ENCODE assay signal across 11 cellular contexts in genomic region chr9:626591-626990, GRCh38.
A peak's percentile ranks its signal among the peaks of the same experiment; 100 is the strongest.
DNase-seq lines count a peak whose midpoint lies in the region; ATAC-seq and TF ChIP-seq lines count a peak whose summit lies in the region.
"Had no signal": no experiment of that assay in that cellular context is flagged by ENCODE, and none has a peak within 500 bp of the region (broad histone marks: within the 10 kb centered on the region; RNA-seq: fewer than 3 reads in every experiment).

No MANE protein-coding gene starts in this region.

- 55% methylated on average over 3 of the region's 3 CpGs for WGBS in hepatocyte (ENCODE audit: low lambda C conversion rate, missing lambda C conversion rate)

- peak; percentile 75 for ATAC-seq in GM21723 (IDR thresholded peaks at IDR 0.05; ENCODE audit: unreplicated experiment)
- ATAC-seq: T-cell had no signal

- in situ Hi-C loops in G401 (cut with HindIII; ENCODE audit: low sequenced_read_pairs): no loop called here

- H3K9ac ChIP-seq in BLaER1 treated with 17β-estradiol and CSF1 and Interleukin-3, amounts not matched to agents 10 nM and 100 nM: peak overlapping the region in 4 of 11 experiments; percentile 13 to 50 (median 28); a peak in 2 of 22 replicates
- no peak overlapping the region for H3K9ac ChIP-seq in OCI-LY1 (ENCODE audit: low read length)

- peak overlapping the region; percentile 48 to 78 (median 72); a peak in 21 of 22 replicates for H3K4me2 ChIP-seq in BLaER1 treated with 17β-estradiol and CSF1 and Interleukin-3, amounts not matched to agents 10 nM and 100 nM
- H3K4me2 ChIP-seq in OCI-LY1 (ENCODE audit: low read length): peak overlapping the region; percentile 70; the same call in 1 of the 2 replicates
- H3K4me2 ChIP-seq in hepatocyte: peak overlapping the region; percentile 6

- H3K4me1 ChIP-seq in BLaER1 treated with 17β-estradiol and CSF1 and Interleukin-3, amounts not matched to agents 10 nM and 100 nM: peaks cover 30 to 68% (median 56%) of the 10 kb centered on the region in 10 experiments
- H3K4me1 ChIP-seq in OCI-LY1 (ENCODE audit: insufficient read depth, low read length, severe bottlenecking) (peaks cover 64% of the 10 kb centered on the region), hepatocyte (ENCODE audit: insufficient read depth) (peaks cover 31% of the 10 kb centered on the region)

- H3K9me2 ChIP-seq in OCI-LY1 (ENCODE audit: low read depth, low read length): no peaks in the 10 kb centered on the region
- no peaks in the 10 kb centered on the region for H3K9me2 ChIP-seq in hepatocyte (replicated peaks; ENCODE audit: insufficient read depth)

- no peaks in the 10 kb centered on the region for H3K36me3 ChIP-seq in BLaER1 treated with 17β-estradiol and CSF1 and Interleukin-3, amounts not matched to agents 10 nM and 100 nM
- no peaks in the 10 kb centered on the region for H3K36me3 ChIP-seq in OCI-LY1 (ENCODE audit: insufficient read depth, low read length)
- H3K36me3 ChIP-seq in hepatocyte (replicated peaks; ENCODE audit: insufficient read depth, low read depth): no peaks in the 10 kb centered on the region

- peak overlapping the region in 5 of 11 experiments; percentile 5 to 42 (median 20); a peak in 4 of 22 replicates for H3K27ac ChIP-seq in BLaER1 treated with 17β-estradiol and CSF1 and Interleukin-3, amounts not matched to agents 10 nM and 100 nM
- peak overlapping the region; percentile 66 for H3K27ac ChIP-seq in OCI-LY1 (ENCODE audit: low read depth, low read length, poor library complexity, severe bottlenecking)
- H3K27ac ChIP-seq in hepatocyte: no peak overlapping the region

- H3K27me3 ChIP-seq in BLaER1 treated with 17β-estradiol and CSF1 and Interleukin-3, amounts not matched to agents 10 nM and 100 nM: no peaks in the 10 kb centered on the region
- no peaks in the 10 kb centered on the region for H3K27me3 ChIP-seq in OCI-LY1 (ENCODE audit: insufficient read depth, low read length)
- no peaks in the 10 kb centered on the region for H3K27me3 ChIP-seq in hepatocyte

- TF ChIP-seq CTCF in OCI-LY1 (IDR thresholded peaks at IDR 0.05; ENCODE audit: low read length) (no peak), hepatocyte (IDR thresholded peaks at IDR 0.05; ENCODE audit: poor library complexity) (no peak)

- peaks cover 0 to 6% (median 0%) of the 10 kb centered on the region in 11 experiments; a peak in 1 of 22 replicates for H3K9me3 ChIP-seq in BLaER1 treated with 17β-estradiol and CSF1 and Interleukin-3, amounts not matched to agents 10 nM and 100 nM (replicated peaks in 1 of 11)
- H3K9me3 ChIP-seq in OCI-LY1 (ENCODE audit: low read length): no peaks in the 10 kb centered on the region
- no peaks in the 10 kb centered on the region for H3K9me3 ChIP-seq in hepatocyte (ENCODE audit: low read depth)

- no peaks in the 10 kb centered on the region for H4K20me1 ChIP-seq in BLaER1 treated with 17β-estradiol and CSF1 and Interleukin-3, amounts not matched to agents 10 nM and 100 nM
- no peaks in the 10 kb centered on the region for H4K20me1 ChIP-seq in OCI-LY1 (ENCODE audit: insufficient read depth, low read length)
- H4K20me1 ChIP-seq in hepatocyte (ENCODE audit: insufficient read depth, poor library complexity, severe bottlenecking): no peaks in the 10 kb centered on the region

- H2AFZ ChIP-seq in OCI-LY1 (ENCODE audit: low read length): no peak overlapping the region
- no peak overlapping the region for H2AFZ ChIP-seq in hepatocyte

- no peaks in the 10 kb centered on the region for H3F3A ChIP-seq in OCI-LY1 (ENCODE audit: insufficient read depth, low read length)

- DNase-seq in hepatocyte (ENCODE audit: low spot score) (no peak), G401 (ENCODE audit: low spot score) (no peak), DMS53 (lab: John Stamatoyannopoulos, UW) (no peak), OCI-M2 (lab: John Stamatoyannopoulos, UW; ENCODE audit: unreplicated experiment) (no peak), NCI-H187 treated with DMSO at 0.1 percent for 48 hours (lab: John Stamatoyannopoulos, UW) (no peak)
- DNase-seq: activated T-cell treated with anti-CD3 and anti-CD28 coated beads, Interleukin-2, amount 50 U/mL, for 1 hour; NCI-H226; T-cell had no signal

- H3K4me3 ChIP-seq in BLaER1 treated with 17β-estradiol and CSF1 and Interleukin-3, amounts not matched to agents 10 nM and 100 nM: 0 out of 20 replicates have a peak overlapping the region, but pooled peaks of 1 of the 10 experiments have one; percentile 1
- H3K4me3 ChIP-seq in OCI-LY1 (ENCODE audit: low read depth, low read length, poor library complexity, severe bottlenecking) (no peak overlapping the region), hepatocyte (no peak overlapping the region)

- H3K79me2 ChIP-seq in OCI-LY1 (ENCODE audit: insufficient read depth, low read length) (no peaks in the 10 kb centered on the region), hepatocyte (no peaks in the 10 kb centered on the region)

Comparison
In these comparisons a context has a peak if more than half of its experiments do, and no peak if none do; other contexts are left out.
1. H3K4me2 ChIP-seq: peak in every context shown above with its lines; median percentile 72 in BLaER1 treated with 17β-estradiol and CSF1 and Interleukin-3, amounts not matched to agents 10 nM and 100 nM; 70 in OCI-LY1; 6 in hepatocyte.